Comparison of ENCODE assay signal across 9 cellular contexts in genomic region chr9:88106492-88106891, GRCh38. TPM values are rescaled to one million over a fixed set of nuclear protein-coding genes. Genes with fewer than 3 reads are reported as not detected.
A peak's percentile ranks its signal among the peaks of the same experiment; 100 is the strongest.
DNase-seq lines count a peak whose midpoint lies in the region; ATAC-seq and TF ChIP-seq lines count a peak whose summit lies in the region.
"Had no signal": no experiment of that assay in that cellular context is flagged by ENCODE, and none has a peak within 500 bp of the region (broad histone marks: within the 10 kb centered on the region; RNA-seq: fewer than 3 reads in every experiment).

No MANE protein-coding gene starts in this region.

- peaks cover 17 to 24% of the 10 kb centered on the region in 2 donors for H3K27me3 Mint-ChIP-seq in T-cell

- CTCF ChIA-PET in T-cell (lab: Charles Lee) = no interaction called here

- no peaks in the 10 kb centered on the region for H3K9me3 Mint-ChIP-seq in T-cell

- no peaks in the 10 kb centered on the region for H3K36me3 Mint-ChIP-seq in T-cell

- peak; percentile 59 for TF ChIP-seq CTCF in epithelial cell of esophagus (IDR thresholded peaks at IDR 0.05; ENCODE audit: insufficient read depth, low read depth, low read length, missing control alignments)

- H3K4me3 Mint-ChIP-seq in T-cell = no peak overlapping the region

- ATAC-seq in T-cell (replicated peaks in 1 of 4) (no peak), HG03045 (IDR thresholded peaks at IDR 0.05; ENCODE audit: unreplicated experiment) (no peak)

- no peak overlapping the region for H3K27ac Mint-ChIP-seq in T-cell

- POLR2A ChIA-PET in T-cell (lab: Charles Lee) = no interaction called here

- no peak overlapping the region for H3K4me3 ChIP-seq in epithelial cell of esophagus (ENCODE audit: low read length)
- H3K4me3 ChIP-seq: BLaER1 treated with 17β-estradiol and CSF1 and Interleukin-3, amounts not matched to agents 10 nM and 100 nM had no signal

- peaks cover 0 to 3% (median 0%) of the 10 kb centered on the region in 3 donors for H3K4me1 Mint-ChIP-seq in T-cell

- DNase-seq in NCI-H2171 treated with DMSO at 0.1 percent for 48 hours (lab: John Stamatoyannopoulos, UW) = peak; percentile 11
- DNase-seq in NCI-H2171 (lab: John Stamatoyannopoulos, UW) = no peak
- peak; percentile 23 for DNase-seq in NOMO-1 treated with DMSO at 0.1 percent for 48 hours (lab: John Stamatoyannopoulos, UW; ENCODE audit: unreplicated experiment)
- peak; percentile 50 for DNase-seq in epithelial cell of esophagus (ENCODE audit: low read depth)
- peak; percentile 16 for DNase-seq in pons (ENCODE audit: low spot score)
- DNase-seq in NCI-H446 (lab: John Stamatoyannopoulos, UW) = no peak
- DNase-seq in T-cell = no peak

RNA-seq across cellular contexts. Expression of gene SPATA31C2, which starts 31.8 kb away (rescaled TPM):
- not detected for total RNA-seq in T-cell

Comparison
In these comparisons a context has a peak if more than half of its experiments do, and no peak if none do; other contexts are left out.
1. DNase-seq: peak in NCI-H2171 treated with DMSO at 0.1 percent for 48 hours (single experiment), NOMO-1 treated with DMSO at 0.1 percent for 48 hours (single experiment), epithelial cell of esophagus (single experiment) and pons (single experiment); none in NCI-H2171 (single experiment), NCI-H446 (0 of 2) and T-cell (0 of 34).